ENCODE assay signal across 21 cellular contexts in genomic region chr7:134795231-134795630, GRCh38. TPM values are rescaled to one million over a fixed set of nuclear protein-coding genes. Genes with fewer than 3 reads are reported as not detected.
DNase-seq lines count a peak whose midpoint lies in the region; TF ChIP-seq lines count a peak whose summit lies in the region.
"Had no signal": no experiment of that assay in that cellular context is flagged by ENCODE, and none has a peak within 500 bp of the region (broad histone marks: within the 10 kb centered on the region; RNA-seq: fewer than 3 reads in every experiment).

No MANE protein-coding gene starts in this region.

- intact Hi-C loops in ascending aorta (cut with DNase I), result loop anchor here (10.0 kb wide), 1 partner anchor 380 kb away; the partner anchor contains the start of gene CYREN
- intact Hi-C loops in transverse colon (cut with DNase I; ENCODE audit: low total_unique reads), result no loop called here

- H3K79me1 ChIP-seq in trophoblast cell (ENCODE audit: low read length), result peaks cover 2% of the 10 kb centered on the region

- no peak overlapping the region for H4K12ac ChIP-seq in trophoblast cell (ENCODE audit: low read depth, low read length)

- H2BK12ac ChIP-seq in trophoblast cell (ENCODE audit: low read length), result no peak overlapping the region

- H3K79me2 ChIP-seq in trophoblast cell (ENCODE audit: control insufficient read depth, insufficient read depth, low read length, poor library complexity), result peaks cover 22% of the 10 kb centered on the region

- no peak overlapping the region for H2BK120ac ChIP-seq in trophoblast cell (ENCODE audit: insufficient read depth, low read length, poor library complexity)

- H2BK5ac ChIP-seq in trophoblast cell (ENCODE audit: low read depth, low read length, poor library complexity), result no peak overlapping the region

- DNase-seq in ascending aorta (ENCODE audit: low spot score in 2 of 2), result no peak
- DNase-seq in dermis blood vessel endothelial cell, result peak; percentile 53
- DNase-seq in trophoblast cell, result no peak
- DNase-seq in transverse colon, result no peak
- DNase-seq in stimulated activated CD4-positive, alpha-beta T cell treated with anti-CD3 and anti-CD28 coated beads, Interleukin-4, amount 100 ng/mL, for 4 hours, result no peak
- DNase-seq in GM13977 (ENCODE audit: low spot score), result no peak
- DNase-seq in NCI-H2029 treated with DMSO at 0.1 percent for 48 hours (lab: John Stamatoyannopoulos, UW), result no peak
- DNase-seq: Calu3; CD8-positive, alpha-beta T cell; DMS53; EL; H9; NCI-H1417; NCI-H187; NCI-H2227 treated with DMSO at 0.1 percent for 48 hours; NCI-H510A treated with DMSO at 0.1 percent for 48 hours; NCI-H82; RPMI8226; SHP77 treated with DMSO at 0.1 percent for 48 hours had no signal

- no peak for TF ChIP-seq EP300 in transverse colon (IDR thresholded peaks at IDR 0.05; ENCODE audit: low read depth)

- no peak overlapping the region for H3K14ac ChIP-seq in trophoblast cell (ENCODE audit: low read length)

- peak overlapping the region; percentile 75 for H3K4ac ChIP-seq in trophoblast cell (ENCODE audit: low read depth, low read length)

- H3K4me1 ChIP-seq in ascending aorta, result peaks cover 10 to 67% of the 10 kb centered on the region in 2 donors
- H3K4me1 ChIP-seq in trophoblast cell (ENCODE audit: control insufficient read depth in 1 of 2, insufficient read depth in 2 of 2, low read length in 2 of 2), result peaks cover 2 to 3% of the 10 kb centered on the region in 2 experiments
- peaks cover 5 to 39% (median 11%) of the 10 kb centered on the region in 4 donors for H3K4me1 ChIP-seq in transverse colon

- H3K23ac ChIP-seq in trophoblast cell (ENCODE audit: low read length), result no peak overlapping the region

- H3K4me2 ChIP-seq in trophoblast cell (ENCODE audit: low read length), result no peak overlapping the region
- H3K4me2 ChIP-seq: BLaER1, KMS-11 had no signal

- no peak overlapping the region for H3K18ac ChIP-seq in trophoblast cell (ENCODE audit: low read length)

- no CpG with 5 or more reads among the region's 5 CpGs for WGBS in trophoblast cell (ENCODE audit: extremely low coverage, insufficient coverage, insufficient read length)
- WGBS in transverse colon (ENCODE audit: low coverage in 1 of 2), 2 donors, result 77 to 82% methylated on average over 4 to 5 of the region's 5 CpGs

- no peak for TF ChIP-seq CTCF in ascending aorta (IDR thresholded peaks at IDR 0.05)
- TF ChIP-seq CTCF in transverse colon (IDR thresholded peaks at IDR 0.05), result no peak
- no peak for TF ChIP-seq CTCF in GM13977 (IDR thresholded peaks at IDR 0.05; ENCODE audit: extremely low read depth, insufficient read depth, missing control alignments)

- H3K9me3 ChIP-seq in ascending aorta (no peaks in the 10 kb centered on the region), trophoblast cell (ENCODE audit: insufficient read depth, low read depth, low read length) (peaks cover 2% of the 10 kb centered on the region), transverse colon (no peaks in the 10 kb centered on the region)

- no peak overlapping the region for H2AK5ac ChIP-seq in trophoblast cell (ENCODE audit: low read length)

- H2AFZ ChIP-seq in trophoblast cell (ENCODE audit: insufficient read depth, low read length, poor library complexity), result no peak overlapping the region

- H3K4me3 ChIP-seq in ascending aorta, result peak overlapping the region in 1 of 2 donors; percentile 33
- no peak overlapping the region for H3K4me3 ChIP-seq in trophoblast cell (ENCODE audit: low read depth, low read length)
- H3K4me3 ChIP-seq in transverse colon, result no peak overlapping the region
- H3K4me3 ChIP-seq: BLaER1 had no signal

- H3K27me3 ChIP-seq in ascending aorta (no peaks in the 10 kb centered on the region), trophoblast cell (ENCODE audit: insufficient read depth, low read length) (no peaks in the 10 kb centered on the region), transverse colon (no peaks in the 10 kb centered on the region)
- H3K27me3 ChIP-seq: BLaER1 had no signal

- in situ Hi-C loops in transverse colon (cut with MboI; ENCODE audit: low pct_ligation_motif_present in 1 of 4, low pct_unique_long_range_greater_than_20kb in 1 of 4, low sequenced_read_pairs in 3 of 4), result no loop called here
- in situ Hi-C loops in GM13977 (cut with MboI; ENCODE audit: low pct_unique_long_range_greater_than_20kb, low sequenced_read_pairs, unreplicated experiment), result no loop called here

- H3K36me3 ChIP-seq in ascending aorta (no peaks in the 10 kb centered on the region), trophoblast cell (ENCODE audit: control insufficient read depth in 1 of 2, insufficient read depth in 2 of 2, low read length in 2 of 2) (peaks cover 19 to 30% of the 10 kb centered on the region in 2 experiments), transverse colon (no peaks in the 10 kb centered on the region)

- H3K27ac ChIP-seq in ascending aorta (peak overlapping the region; percentile 82 to 85), trophoblast cell (ENCODE audit: low read depth, low read length) (no peak overlapping the region), transverse colon (peak overlapping the region; percentile 21 to 91 (median 85))
- H3K27ac ChIP-seq: BLaER1, KMS-11 had no signal

- TF ChIP-seq POLR2A in transverse colon (IDR thresholded peaks at IDR 0.05), result no peak

- no peak overlapping the region for H3K9ac ChIP-seq in trophoblast cell (ENCODE audit: low read length)
- H3K9ac ChIP-seq: BLaER1, KMS-11 had no signal

- H4K8ac ChIP-seq in trophoblast cell (ENCODE audit: low read depth, low read length), result no peak overlapping the region

- H4K91ac ChIP-seq in trophoblast cell (ENCODE audit: low read depth, low read length), result no peak overlapping the region

RNA-seq across cellular contexts. Expression of gene CALD1, which starts 15.8 kb away (rescaled TPM):
- total RNA-seq in ascending aorta (352 TPM), dermis blood vessel endothelial cell (228 and 258 TPM in 2 replicates), transverse colon (100 to 1,000 TPM; 162 to 401 (median 226) TPM)
- polyA plus RNA-seq in trophoblast cell (2013), result 510 and 518 TPM in 2 replicates
- total RNA-seq: CD8-positive, alpha-beta T cell had no signal
